Comparison of ENCODE assay signal across 21 cellular contexts in the genomic region with DNA sequence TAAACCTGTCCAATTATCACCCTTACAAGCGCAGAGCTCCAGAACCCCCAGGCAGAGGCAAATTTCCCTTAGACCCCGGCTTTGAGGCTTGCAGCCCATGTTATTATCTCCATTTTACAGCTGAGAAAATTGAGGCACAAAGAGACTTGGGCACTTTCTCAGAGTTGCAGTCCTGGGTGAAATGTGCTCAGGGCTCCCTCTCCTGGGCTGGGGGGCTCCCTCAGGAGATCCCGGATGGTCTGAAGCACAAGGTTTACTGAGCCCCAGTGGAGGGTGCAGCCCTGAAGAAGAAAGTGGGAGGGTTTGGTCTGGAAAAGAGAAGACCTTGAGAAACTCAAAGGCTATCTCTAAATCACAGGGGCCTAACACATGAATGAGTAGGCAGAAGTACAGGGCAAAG.
"Had no signal": no experiment of that assay in that cellular context is flagged by ENCODE, and none has a peak within 500 bp of the region (broad histone marks: within the 10 kb centered on the region; RNA-seq: fewer than 3 reads in every experiment).

No MANE protein-coding gene starts in this region.

- H3K4me3 ChIP-seq: lower lobe of right lung had no signal

- H3K36me3 ChIP-seq: esophagus squamous epithelium, gastroesophageal sphincter, left ventricle myocardium inferior, lower lobe of right lung, neutrophil, stomach, thoracic aorta, transverse colon had no signal

- H3K4me3 Mint-ChIP-seq: memory B cell, natural killer cell had no signal

- H3K36me3 Mint-ChIP-seq: immature natural killer cell, memory B cell, mesothelial cell of epicardium, natural killer cell had no signal

- H3K27ac Mint-ChIP-seq: immature natural killer cell, memory B cell, mesothelial cell of epicardium, natural killer cell had no signal

- DNase-seq: cortex of kidney; dorsolateral prefrontal cortex; effector CD8-positive, alpha-beta T cell; esophagus squamous epithelium; foreskin fibroblast; immature natural killer cell; left ventricle myocardium inferior; lower lobe of right lung; natural killer cell; posterior cingulate gyrus; small intestine; stimulated activated CD4-positive, alpha-beta T cell treated with anti-CD3 and anti-CD28 coated beads, Interleukin-12 subunit alpha, Interleukin-12 subunit beta, amount 100 ng/mL, for 4 hours; stimulated activated naive CD4-positive, alpha-beta T cell; stomach; transverse colon had no signal

- H3K27ac ChIP-seq: dorsolateral prefrontal cortex, epithelial cell of prostate, esophagus squamous epithelium, gastroesophageal sphincter, left ventricle myocardium inferior, lower lobe of right lung, neutrophil, stomach, thoracic aorta, transverse colon had no signal

- H3K9me3 ChIP-seq: esophagus squamous epithelium, gastroesophageal sphincter, left ventricle myocardium inferior, lower lobe of right lung, neutrophil, stomach, thoracic aorta, transverse colon had no signal

- ATAC-seq: natural killer cell had no signal

- H3K4me1 Mint-ChIP-seq: immature natural killer cell, memory B cell, natural killer cell had no signal

- H3K9me3 Mint-ChIP-seq: immature natural killer cell, memory B cell, mesothelial cell of epicardium, natural killer cell had no signal
